ENCODE assay signal across 11 cellular contexts in genomic region chr19:46739290-46739771, GRCh38. TPM values are rescaled to one million over a fixed set of nuclear protein-coding genes. Genes with fewer than 3 reads are reported as not detected.
DNase-seq lines count a peak whose midpoint lies in the region; ATAC-seq and TF ChIP-seq lines count a peak whose summit lies in the region.
"Had no signal": no experiment of that assay in that cellular context is flagged by ENCODE, and none has a peak within 500 bp of the region (broad histone marks: within the 10 kb centered on the region; RNA-seq: fewer than 3 reads in every experiment).

No MANE protein-coding gene starts in this region.

- CTCF ChIA-PET in activated CD8-positive, alpha-beta memory T cell treated with anti-CD3 and anti-CD28 coated beads, Interleukin-2, amount 10 ng/mL, durations not matched to agents 7 days and 5 days (lab: Charles Lee): interaction anchor here (1.0 kb wide), 1 partner anchor 14 kb away, joined by 3 read pairs; no protein-coding TSS in a partner anchor

- intact Hi-C loops in Right ventricle myocardium inferior (cut with DNase I): no loop called here

- H3K36me3 Mint-ChIP-seq in activated CD8-positive, alpha-beta memory T cell treated with anti-CD3 and anti-CD28 coated beads, Interleukin-2, amount 10 ng/mL, durations not matched to agents 7 days and 5 days: peaks cover 9% of the 10 kb centered on the region
- H3K36me3 Mint-ChIP-seq in neural progenitor cell: peaks cover 19% of the 10 kb centered on the region

- TF ChIP-seq POLR2A in upper lobe of left lung (IDR thresholded peaks at IDR 0.05): no peak

- H3K4me3 Mint-ChIP-seq in activated CD8-positive, alpha-beta memory T cell treated with anti-CD3 and anti-CD28 coated beads, Interleukin-2, amount 10 ng/mL, durations not matched to agents 7 days and 5 days: no peak overlapping the region
- peak overlapping the region; percentile 18 for H3K4me3 Mint-ChIP-seq in neural progenitor cell

- no peaks in the 10 kb centered on the region for H3K4me1 ChIP-seq in neural progenitor cell
- peaks cover 24 to 77% (median 41%) of the 10 kb centered on the region in 4 donors for H3K4me1 ChIP-seq in upper lobe of left lung

- WGBS in upper lobe of left lung, 2 donors: 75 to 82% methylated on average over 2 to 13 of the region's 14 CpGs

- H2AFZ ChIP-seq in neural progenitor cell (replicated peaks): no peak overlapping the region

- H3K27me3 Mint-ChIP-seq in activated CD8-positive, alpha-beta memory T cell treated with anti-CD3 and anti-CD28 coated beads, Interleukin-2, amount 10 ng/mL, durations not matched to agents 7 days and 5 days: no peaks in the 10 kb centered on the region
- peaks cover 5% of the 10 kb centered on the region for H3K27me3 Mint-ChIP-seq in neural progenitor cell (ENCODE audit: insufficient read depth, low read depth)

- ATAC-seq in activated CD8-positive, alpha-beta memory T cell treated with anti-CD3 and anti-CD28 coated beads, Interleukin-2, amount 10 ng/mL, durations not matched to agents 7 days and 5 days: no peak
- ATAC-seq in Right ventricle myocardium inferior: peak; percentile 93
- peak; percentile 71 to 72 for ATAC-seq in upper lobe of left lung (ENCODE audit: low FRiP score in 2 of 2)
- no peak for ATAC-seq in HG03139 (IDR thresholded peaks at IDR 0.05; ENCODE audit: unreplicated experiment)

- H3K9ac ChIP-seq in neural progenitor cell: no peak overlapping the region

- peak in 1 of 4 donors; percentile 48 for TF ChIP-seq EP300 in upper lobe of left lung (IDR thresholded peaks at IDR 0.05)

- H3K9me3 ChIP-seq in neural progenitor cell (ENCODE audit: low read depth) (no peaks in the 10 kb centered on the region), upper lobe of left lung (no peaks in the 10 kb centered on the region)

- TF ChIP-seq CTCF in neural progenitor cell (IDR thresholded peaks at IDR 0.05) (no peak), upper lobe of left lung (IDR thresholded peaks at IDR 0.05) (no peak)

- no peak for DNase-seq in activated CD8-positive, alpha-beta memory T cell treated with anti-CD3 and anti-CD28 coated beads, Interleukin-2, amount 10 ng/mL, durations not matched to agents 7 days and 5 days
- DNase-seq in activated CD8-positive, alpha-beta memory T cell treated with anti-CD3 and anti-CD28 coated beads, Interleukin-2, amount 50 U/mL, for 4 hours: no peak
- peak; percentile 86 for DNase-seq in Right ventricle myocardium inferior (ENCODE audit: missing footprints)
- no peak for DNase-seq in neural progenitor cell (ENCODE audit: low spot score)
- no peak for DNase-seq in upper lobe of left lung
- DNase-seq in stimulated activated CD4-positive, alpha-beta T cell treated with anti-CD3 and anti-CD28 coated beads, Interleukin-2, amount 100 ng/mL, for 24 hours: no peak
- no peak for DNase-seq in NCI-H2081 (lab: John Stamatoyannopoulos, UW)
- DNase-seq: DND-41, NCI-H2227 treated with DMSO at 0.1 percent for 48 hours, T1000 had no signal

- peaks cover 85% of the 10 kb centered on the region for H4K20me1 ChIP-seq in neural progenitor cell (ENCODE audit: low read depth)

- peaks cover 91% of the 10 kb centered on the region for H3K79me2 ChIP-seq in neural progenitor cell (ENCODE audit: low read depth)

- no peak overlapping the region for H3K4me2 ChIP-seq in neural progenitor cell

- H3K27ac ChIP-seq in neural progenitor cell (no peak overlapping the region), upper lobe of left lung (peak overlapping the region; percentile 23 to 81 (median 72))

- peaks cover 25% of the 10 kb centered on the region for H3K4me1 Mint-ChIP-seq in activated CD8-positive, alpha-beta memory T cell treated with anti-CD3 and anti-CD28 coated beads, Interleukin-2, amount 10 ng/mL, durations not matched to agents 7 days and 5 days
- H3K4me1 Mint-ChIP-seq in neural progenitor cell: peaks cover 26% of the 10 kb centered on the region

- no peak overlapping the region for H3K4me3 ChIP-seq in neural progenitor cell
- no peak overlapping the region for H3K4me3 ChIP-seq in upper lobe of left lung

- H3K27me3 ChIP-seq in neural progenitor cell: no peaks in the 10 kb centered on the region
- H3K27me3 ChIP-seq in upper lobe of left lung: no peaks in the 10 kb centered on the region

- no peaks in the 10 kb centered on the region for H3K9me3 Mint-ChIP-seq in activated CD8-positive, alpha-beta memory T cell treated with anti-CD3 and anti-CD28 coated beads, Interleukin-2, amount 10 ng/mL, durations not matched to agents 7 days and 5 days (ENCODE audit: low read depth)
- H3K9me3 Mint-ChIP-seq in neural progenitor cell: no peaks in the 10 kb centered on the region

- H3F3A ChIP-seq in neural progenitor cell (ENCODE audit: low read depth): no peaks in the 10 kb centered on the region

- H3K36me3 ChIP-seq in neural progenitor cell (peaks cover 1% of the 10 kb centered on the region), upper lobe of left lung (peaks cover 0 to 39% (median 24%) of the 10 kb centered on the region in 4 donors)

- peak overlapping the region; percentile 5 for H3K27ac Mint-ChIP-seq in activated CD8-positive, alpha-beta memory T cell treated with anti-CD3 and anti-CD28 coated beads, Interleukin-2, amount 10 ng/mL, durations not matched to agents 7 days and 5 days
- H3K27ac Mint-ChIP-seq in neural progenitor cell: peak overlapping the region; percentile 5

RNA-seq across cellular contexts. Expression of gene FKRP, which starts 6.5 kb away (rescaled TPM):
- 10 to 100 TPM; 16.3 to 17.7 TPM for total RNA-seq in activated CD8-positive, alpha-beta memory T cell treated with anti-CD3 and anti-CD28 coated beads, Interleukin-2, amount 10 ng/mL, durations not matched to agents 7 days and 5 days
- 16.2 TPM for total RNA-seq in Right ventricle myocardium inferior
- 18.6 and 40.5 TPM in 2 replicates for total RNA-seq in neural progenitor cell (ENCODE audit: low replicate concordance)
- 10 to 100 TPM; 16.6 to 26.2 (median 19.3) TPM for total RNA-seq in upper lobe of left lung

RNA-seq across cellular contexts. Expression of gene STRN4, which starts 6.9 kb away (rescaled TPM):
- 10 to 100 TPM; 93.0 to 95.8 TPM for total RNA-seq in activated CD8-positive, alpha-beta memory T cell treated with anti-CD3 and anti-CD28 coated beads, Interleukin-2, amount 10 ng/mL, durations not matched to agents 7 days and 5 days
- total RNA-seq in Right ventricle myocardium inferior (51.4 TPM), neural progenitor cell (ENCODE audit: low replicate concordance) (54.1 and 149 TPM in 2 replicates), upper lobe of left lung (100 to 1,000 TPM in 2 of 6 donors, 10 to 100 TPM in 4; 59.8 to 168 (median 83.7) TPM)

RNA-seq across cellular contexts. Expression of gene PRKD2, which starts 22.4 kb away (rescaled TPM):
- total RNA-seq in activated CD8-positive, alpha-beta memory T cell treated with anti-CD3 and anti-CD28 coated beads, Interleukin-2, amount 10 ng/mL, durations not matched to agents 7 days and 5 days: 100 to 1,000 TPM; 147 to 187 TPM
- total RNA-seq in Right ventricle myocardium inferior (9.6 TPM), neural progenitor cell (ENCODE audit: low replicate concordance) (14.9 and 22.2 TPM in 2 replicates), upper lobe of left lung (10 to 100 TPM; 25.2 to 65.4 (median 50.3) TPM)

RNA-seq across cellular contexts. Expression of gene SLC1A5, which starts 49.1 kb away (rescaled TPM):
- 100 to 1,000 TPM; 196 to 259 TPM for total RNA-seq in activated CD8-positive, alpha-beta memory T cell treated with anti-CD3 and anti-CD28 coated beads, Interleukin-2, amount 10 ng/mL, durations not matched to agents 7 days and 5 days
- 10.1 TPM for total RNA-seq in Right ventricle myocardium inferior
- 39.5 and 81.6 TPM in 2 replicates for total RNA-seq in neural progenitor cell (ENCODE audit: low replicate concordance)
- total RNA-seq in upper lobe of left lung: 100 to 1,000 TPM in 2 of 6 donors, 10 to 100 TPM in 4; 52.4 to 147 (median 83.9) TPM

Comparison
In these comparisons a context has a peak if more than half of its experiments do, and no peak if none do; other contexts are left out.
1. ATAC-seq: peak in Right ventricle myocardium inferior (single experiment) and upper lobe of left lung (2 of 2); none in activated CD8-positive, alpha-beta memory T cell treated with anti-CD3 and anti-CD28 coated beads, Interleukin-2, amount 10 ng/mL, durations not matched to agents 7 days and 5 days (single experiment) and HG03139 (single experiment).